Comparison of ENCODE assay signal across 18 cellular contexts in the genomic region with DNA sequence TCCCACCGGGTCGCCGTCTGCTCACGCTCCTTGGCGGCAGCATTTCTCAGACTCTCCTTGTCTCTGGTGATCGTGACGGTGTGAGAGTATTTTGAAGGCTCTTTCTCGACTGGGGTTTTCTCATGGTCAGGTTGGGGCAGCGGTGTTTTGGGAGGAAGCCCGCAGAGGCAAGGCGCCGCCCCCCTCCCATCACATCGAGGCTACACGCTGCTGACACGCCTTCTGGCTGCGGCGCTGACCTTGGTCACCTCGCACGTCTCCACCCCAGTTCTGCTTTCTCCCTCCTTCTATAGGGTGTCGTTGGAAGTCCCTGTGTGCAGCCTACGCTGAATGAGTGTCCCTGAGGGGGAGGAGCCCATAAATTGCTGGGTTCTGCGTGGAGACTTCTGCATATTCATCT. TPM values are rescaled to one million over a fixed set of nuclear protein-coding genes. Genes with fewer than 3 reads are reported as not detected.
DNase-seq lines count a peak whose midpoint lies in the region; ATAC-seq and TF ChIP-seq lines count a peak whose summit lies in the region.
"Had no signal": no experiment of that assay in that cellular context is flagged by ENCODE, and none has a peak within 500 bp of the region (broad histone marks: within the 10 kb centered on the region; RNA-seq: fewer than 3 reads in every experiment).

No MANE protein-coding gene starts in this region.

- no peak for TF ChIP-seq POLR2A in breast epithelium (IDR thresholded peaks at IDR 0.05)
- no peak for TF ChIP-seq POLR2A in tibial nerve (IDR thresholded peaks at IDR 0.05)

- DNase-seq in MCF 10A (ENCODE audit: unreplicated experiment) (no peak), breast epithelium (ENCODE audit: low spot score in 2 of 2) (no peak), activated B cell treated with CpG ODN at 0.5 μM for 24 hours (no peak), naive B cell (no peak), type B pancreatic cell (ENCODE audit: extremely low spot score, unreplicated experiment) (no peak), tibial nerve (ENCODE audit: low spot score in 2 of 2) (no peak), LoVo (ENCODE audit: low spot score) (no peak)
- DNase-seq: activated CD4-positive, alpha-beta T cell treated with anti-CD3 and anti-CD28 coated beads for 1 hour; DMS 273 treated with DMSO at 0.1 percent for 48 hours; foreskin melanocyte; NCI-H187; NCI-H446; stimulated activated CD4-positive, alpha-beta T cell treated with anti-CD3 and anti-CD28 coated beads, Interleukin-4, amount 100 ng/mL, for 1 hour had no signal

- H3K36me3 Mint-ChIP-seq in MCF 10A (ENCODE audit: insufficient read depth, unreplicated experiment): peaks cover 24% of the 10 kb centered on the region
- no peaks in the 10 kb centered on the region for H3K36me3 Mint-ChIP-seq in activated B cell treated with CpG ODN at 0.5 μM for 24 hours (ENCODE audit: low read depth)
- no peaks in the 10 kb centered on the region for H3K36me3 Mint-ChIP-seq in naive B cell
- no peaks in the 10 kb centered on the region for H3K36me3 Mint-ChIP-seq in type B pancreatic cell

- BruUV-seq in MCF 10A (replicated peaks; lab: Mats Ljungman, UMichigan): no TSS peak

- POLR2A ChIA-PET in MCF 10A (lab: Yijun Ruan, JAX) (no interaction called here), activated B cell treated with CpG ODN at 0.5 μM for 24 hours (lab: Charles Lee) (no interaction called here)

- H3K27me3 Mint-ChIP-seq in MCF 10A (ENCODE audit: insufficient read depth, unreplicated experiment) (no peaks in the 10 kb centered on the region), activated B cell treated with CpG ODN at 0.5 μM for 24 hours (peaks cover 5% of the 10 kb centered on the region), naive B cell (peaks cover 0 to 28% (median 18%) of the 10 kb centered on the region in 3 donors), type B pancreatic cell (no peaks in the 10 kb centered on the region)

- H3K4me1 Mint-ChIP-seq in MCF 10A (ENCODE audit: insufficient read depth, unreplicated experiment): peaks cover 6% of the 10 kb centered on the region
- H3K4me1 Mint-ChIP-seq in activated B cell treated with CpG ODN at 0.5 μM for 24 hours: peaks cover 2% of the 10 kb centered on the region
- peaks cover 6 to 16% (median 14%) of the 10 kb centered on the region in 3 donors for H3K4me1 Mint-ChIP-seq in naive B cell
- H3K4me1 Mint-ChIP-seq in type B pancreatic cell (ENCODE audit: unreplicated experiment): no peaks in the 10 kb centered on the region

- intact Hi-C loops in MCF 10A (cut with micrococcal nuclease): loop anchor here (2.0 kb wide), 1 partner anchor 1595 kb away; no protein-coding TSS in a partner anchor
- intact Hi-C loops in breast epithelium (cut with DNase I; ENCODE audit: low total_unique reads): no loop called here
- intact Hi-C loops in activated B cell treated with CpG ODN at 0.5 μM for 24 hours (cut with micrococcal nuclease): no loop called here

- H3K4me1 ChIP-seq in breast epithelium (no peaks in the 10 kb centered on the region), tibial nerve (peaks cover 0 to 15% (median 6%) of the 10 kb centered on the region in 4 donors)
- H3K4me1 ChIP-seq: parathyroid adenoma had no signal

- H3K9me3 ChIP-seq in breast epithelium (no peaks in the 10 kb centered on the region), tibial nerve (no peaks in the 10 kb centered on the region)
- H3K9me3 ChIP-seq: thoracic aorta had no signal

- CTCF ChIA-PET in MCF 10A (lab: Yijun Ruan, JAX) (interaction anchor here (0.6 to 1.3 kb wide), 14 partner anchors 8 to 1827 kb away, joined by 3 to 11 read pairs (median 4); no protein-coding TSS in a partner anchor), activated B cell treated with CpG ODN at 0.5 μM for 24 hours (lab: Charles Lee) (interaction anchor here (0.9 kb wide), 1 partner anchor 21 kb away, joined by 3 read pairs; no protein-coding TSS in a partner anchor)

- TF ChIP-seq CTCF in MCF 10A (IDR thresholded peaks at IDR 0.05; ENCODE audit: unreplicated experiment) (no peak), breast epithelium (IDR thresholded peaks at IDR 0.05) (no peak), activated B cell treated with CpG ODN at 0.5 μM for 24 hours (IDR thresholded peaks at IDR 0.05) (no peak), type B pancreatic cell (conservative IDR thresholded peaks at IDR 0.05) (no peak), tibial nerve (IDR thresholded peaks at IDR 0.05) (no peak)

- no peak for TF ChIP-seq EP300 in tibial nerve (IDR thresholded peaks at IDR 0.05)

- H3K4me3 Mint-ChIP-seq in MCF 10A (ENCODE audit: unreplicated experiment) (peak overlapping the region; percentile 52), activated B cell treated with CpG ODN at 0.5 μM for 24 hours (peak overlapping the region; percentile 38), naive B cell (peak overlapping the region in 6 of 8 donors; percentile 43 to 79 (median 60)), type B pancreatic cell (peak overlapping the region; percentile 35)

- H3K9me3 Mint-ChIP-seq in MCF 10A (ENCODE audit: unreplicated experiment): no peaks in the 10 kb centered on the region
- no peaks in the 10 kb centered on the region for H3K9me3 Mint-ChIP-seq in activated B cell treated with CpG ODN at 0.5 μM for 24 hours
- H3K9me3 Mint-ChIP-seq in naive B cell: no peaks in the 10 kb centered on the region
- no peaks in the 10 kb centered on the region for H3K9me3 Mint-ChIP-seq in type B pancreatic cell

- H3K27me3 ChIP-seq in breast epithelium (no peaks in the 10 kb centered on the region), tibial nerve (peaks cover 0 to 8% of the 10 kb centered on the region in 2 donors)

- H3K36me3 ChIP-seq in breast epithelium: no peaks in the 10 kb centered on the region
- peaks cover 0 to 24% (median 0%) of the 10 kb centered on the region in 3 donors for H3K36me3 ChIP-seq in tibial nerve
- H3K36me3 ChIP-seq: thoracic aorta had no signal

- H3K4me3 ChIP-seq in breast epithelium (no peak overlapping the region), tibial nerve (no peak overlapping the region)

- H3K27ac Mint-ChIP-seq in MCF 10A (ENCODE audit: low read depth, unreplicated experiment) (no peak overlapping the region), activated B cell treated with CpG ODN at 0.5 μM for 24 hours (no peak overlapping the region), naive B cell (no peak overlapping the region), type B pancreatic cell (peak overlapping the region; percentile 1)

- WGBS in tibial nerve, 2 donors: 81 to 90% methylated on average over 22 of the region's 22 CpGs

- no peak overlapping the region for H3K27ac ChIP-seq in breast epithelium
- H3K27ac ChIP-seq in tibial nerve: no peak overlapping the region
- H3K27ac ChIP-seq: coronary artery, GM23248, parathyroid adenoma, thoracic aorta had no signal

- ATAC-seq in activated B cell treated with CpG ODN at 0.5 μM for 24 hours (ENCODE audit: low read depth) (no peak), naive B cell (ENCODE audit: low read depth in 2 of 2) (no peak), SK-N-SH treated with all-trans-retinoic acid at 6 μM for 48 hours (no peak)

TF ChIP-seq in SK-N-SH treated with all-trans-retinoic acid at 6 μM for 48 hours, 23 proteins besides CTCF, POLR2A, EP300 and RAD21:
- no peak for TF ChIP-seq ZNF8 (CRISPR knock-in tag; IDR thresholded peaks at IDR 0.05)
- TF ChIP-seq, protein P1, sequence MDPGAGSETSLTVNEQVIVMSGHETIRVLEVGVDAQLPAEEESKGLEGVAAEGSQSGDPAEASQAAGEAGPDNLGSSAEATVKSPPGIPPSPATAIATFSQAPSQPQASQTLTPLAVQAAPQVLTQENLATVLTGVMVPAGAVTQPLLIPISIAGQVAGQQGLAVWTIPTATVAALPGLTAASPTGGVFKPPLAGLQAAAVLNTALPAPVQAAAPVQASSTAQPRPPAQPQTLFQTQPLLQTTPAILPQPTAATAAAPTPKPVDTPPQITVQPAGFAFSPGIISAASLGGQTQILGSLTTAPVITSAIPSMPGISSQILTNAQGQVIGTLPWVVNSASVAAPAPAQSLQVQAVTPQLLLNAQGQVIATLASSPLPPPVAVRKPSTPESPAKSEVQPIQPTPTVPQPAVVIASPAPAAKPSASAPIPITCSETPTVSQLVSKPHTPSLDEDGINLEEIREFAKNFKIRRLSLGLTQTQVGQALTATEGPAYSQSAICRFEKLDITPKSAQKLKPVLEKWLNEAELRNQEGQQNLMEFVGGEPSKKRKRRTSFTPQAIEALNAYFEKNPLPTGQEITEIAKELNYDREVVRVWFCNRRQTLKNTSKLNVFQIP (CRISPR knock-in tag; IDR thresholded peaks at IDR 0.05; ENCODE audit: borderline replicate concordance, low read depth): no peak
- TF ChIP-seq OSR1 (CRISPR knock-in tag; IDR thresholded peaks at IDR 0.05): no peak
- no peak for TF ChIP-seq ZC3H10 (CRISPR knock-in tag; IDR thresholded peaks at IDR 0.05)
- TF ChIP-seq PPARA (CRISPR knock-in tag; IDR thresholded peaks at IDR 0.05; ENCODE audit: borderline replicate concordance): no peak

RNA-seq across cellular contexts. Expression of a gene that starts 55.2 kb away (rescaled TPM):
- total RNA-seq in MCF 10A (2022) (154 and 177 TPM in 2 replicates), breast epithelium (10 to 100 TPM; 36.1 to 63.4 (median 43.5) TPM), activated B cell treated with CpG ODN at 0.5 μM for 24 hours (80.6 and 85.0 TPM in 2 replicates), type B pancreatic cell (ENCODE audit: low replicate concordance) (73.2 and 77.4 TPM in 2 replicates), tibial nerve (10 to 100 TPM; 28.4 to 38.2 (median 35.9) TPM)
- 100 to 1,000 TPM in 1 of 6 donors, 10 to 100 TPM in 5; 67.7 to 100 (median 72.2) TPM for polyA plus RNA-seq in naive B cell (ENCODE audit: low read depth in 6 of 6)
